Comparison of ENCODE assay signal across 1 cellular context in the genomic region with DNA sequence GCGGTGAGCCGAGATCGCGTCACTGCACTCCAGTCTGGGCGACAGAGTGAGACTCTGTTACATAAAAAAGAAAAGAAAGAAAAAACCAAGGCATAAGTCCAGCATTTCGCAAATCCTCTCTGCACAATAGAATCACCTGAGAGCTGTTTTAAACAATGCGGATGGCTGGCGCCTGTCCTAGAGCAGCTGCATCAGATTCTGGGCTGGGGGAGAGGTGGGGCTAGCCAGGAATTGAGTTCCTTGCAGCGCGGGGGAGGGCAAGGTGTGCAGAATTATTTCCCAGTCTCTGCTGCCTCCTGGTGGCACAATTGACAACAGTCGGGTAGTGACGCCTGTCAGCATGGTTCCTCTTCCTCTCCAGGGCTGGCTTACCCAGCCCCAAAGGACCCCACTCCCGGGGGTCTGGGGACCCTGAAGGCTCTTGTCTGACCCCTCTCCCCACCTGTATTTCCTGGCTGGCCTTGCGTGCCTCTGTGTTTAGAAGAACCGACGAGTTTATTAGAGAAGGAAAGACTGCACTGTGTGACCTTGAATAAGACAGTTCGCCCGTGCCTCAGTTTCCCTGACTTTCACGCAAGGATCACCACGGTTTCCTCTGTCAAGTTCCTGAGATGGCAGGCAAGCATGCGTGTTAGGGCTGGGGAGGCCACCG.
A peak's percentile ranks its signal among the peaks of the same experiment; 100 is the strongest.
TF ChIP-seq lines count a peak whose summit lies in the region.

No MANE protein-coding gene starts in this region.

TF ChIP-seq in HepG2, 621 proteins besides CTCF, POLR2A, EP300 and RAD21 (continued from another document and continues in another):
- TF ChIP-seq, protein P1, sequence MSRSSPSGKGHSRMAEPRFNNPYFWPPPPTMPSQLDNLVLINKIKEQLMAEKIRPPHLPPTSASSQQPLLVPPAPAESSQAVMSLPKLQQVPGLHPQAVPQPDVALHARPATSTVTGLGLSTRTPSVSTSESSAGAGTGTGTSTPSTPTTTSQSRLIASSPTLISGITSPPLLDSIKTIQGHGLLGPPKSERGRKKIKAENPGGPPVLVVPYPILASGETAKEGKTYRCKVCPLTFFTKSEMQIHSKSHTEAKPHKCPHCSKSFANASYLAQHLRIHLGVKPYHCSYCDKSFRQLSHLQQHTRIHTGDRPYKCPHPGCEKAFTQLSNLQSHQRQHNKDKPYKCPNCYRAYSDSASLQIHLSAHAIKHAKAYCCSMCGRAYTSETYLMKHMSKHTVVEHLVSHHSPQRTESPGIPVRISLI (CRISPR knock-in tag; IDR thresholded peaks at IDR 0.05; ENCODE audit: borderline replicate concordance), result no peak
- TF ChIP-seq CCAR2 (optimal IDR thresholded peaks at IDR 0.05; ENCODE audit: low read depth, low read length) (no peak), KDM1A (CRISPR knock-in tag; IDR thresholded peaks at IDR 0.05) (no peak; the same call in 1 of the 2 replicates), TOE1 (CRISPR knock-in tag; IDR thresholded peaks at IDR 0.05) (no peak), SMARCC2 (IDR thresholded peaks at IDR 0.05) (no peak), HOXA5 (CRISPR knock-in tag; IDR thresholded peaks at IDR 0.05) (0 out of 2 replicates have a peak, but pooled peaks have one; percentile 69), ZNF746 (CRISPR knock-in tag; IDR thresholded peaks at IDR 0.05) (no peak), EED (CRISPR knock-in tag; IDR thresholded peaks at IDR 0.05) (no peak), RBM39 (IDR thresholded peaks at IDR 0.05; ENCODE audit: low read depth, low read length, poor library complexity, severe bottlenecking) (no peak), MIER2 (CRISPR knock-in tag; IDR thresholded peaks at IDR 0.05) (no peak), NR2F6 (IDR thresholded peaks at IDR 0.05) (no peak), NR2F6 (CRISPR knock-in tag; IDR thresholded peaks at IDR 0.05) (no peak), ZNF3 (CRISPR knock-in tag; IDR thresholded peaks at IDR 0.05) (no peak), TAF1 (CRISPR knock-in tag; IDR thresholded peaks at IDR 0.05) (no peak), KDM3A (CRISPR knock-in tag; IDR thresholded peaks at IDR 0.05; ENCODE audit: low read depth) (0 out of 2 replicates have a peak, but pooled peaks have one; percentile 36), MIER3 (CRISPR knock-in tag; IDR thresholded peaks at IDR 0.05; ENCODE audit: borderline replicate concordance) (peak; percentile 79; the same call in 1 of the 2 replicates), U2AF2 (IDR thresholded peaks at IDR 0.05; ENCODE audit: low read depth, low read length) (no peak), MEIS2 (CRISPR knock-in tag; IDR thresholded peaks at IDR 0.05) (peak; percentile 91), SMYD3 (CRISPR knock-in tag; IDR thresholded peaks at IDR 0.05) (no peak), IRF2 (CRISPR knock-in tag; IDR thresholded peaks at IDR 0.05) (0 out of 2 replicates have a peak, but pooled peaks have one; percentile 41), FOSL1 (CRISPR knock-in tag; IDR thresholded peaks at IDR 0.05; ENCODE audit: borderline replicate concordance) (no peak), MED1 (CRISPR knock-in tag; IDR thresholded peaks at IDR 0.05) (0 out of 2 replicates have a peak, but pooled peaks have one; percentile 18)
- TF ChIP-seq, protein P2, sequence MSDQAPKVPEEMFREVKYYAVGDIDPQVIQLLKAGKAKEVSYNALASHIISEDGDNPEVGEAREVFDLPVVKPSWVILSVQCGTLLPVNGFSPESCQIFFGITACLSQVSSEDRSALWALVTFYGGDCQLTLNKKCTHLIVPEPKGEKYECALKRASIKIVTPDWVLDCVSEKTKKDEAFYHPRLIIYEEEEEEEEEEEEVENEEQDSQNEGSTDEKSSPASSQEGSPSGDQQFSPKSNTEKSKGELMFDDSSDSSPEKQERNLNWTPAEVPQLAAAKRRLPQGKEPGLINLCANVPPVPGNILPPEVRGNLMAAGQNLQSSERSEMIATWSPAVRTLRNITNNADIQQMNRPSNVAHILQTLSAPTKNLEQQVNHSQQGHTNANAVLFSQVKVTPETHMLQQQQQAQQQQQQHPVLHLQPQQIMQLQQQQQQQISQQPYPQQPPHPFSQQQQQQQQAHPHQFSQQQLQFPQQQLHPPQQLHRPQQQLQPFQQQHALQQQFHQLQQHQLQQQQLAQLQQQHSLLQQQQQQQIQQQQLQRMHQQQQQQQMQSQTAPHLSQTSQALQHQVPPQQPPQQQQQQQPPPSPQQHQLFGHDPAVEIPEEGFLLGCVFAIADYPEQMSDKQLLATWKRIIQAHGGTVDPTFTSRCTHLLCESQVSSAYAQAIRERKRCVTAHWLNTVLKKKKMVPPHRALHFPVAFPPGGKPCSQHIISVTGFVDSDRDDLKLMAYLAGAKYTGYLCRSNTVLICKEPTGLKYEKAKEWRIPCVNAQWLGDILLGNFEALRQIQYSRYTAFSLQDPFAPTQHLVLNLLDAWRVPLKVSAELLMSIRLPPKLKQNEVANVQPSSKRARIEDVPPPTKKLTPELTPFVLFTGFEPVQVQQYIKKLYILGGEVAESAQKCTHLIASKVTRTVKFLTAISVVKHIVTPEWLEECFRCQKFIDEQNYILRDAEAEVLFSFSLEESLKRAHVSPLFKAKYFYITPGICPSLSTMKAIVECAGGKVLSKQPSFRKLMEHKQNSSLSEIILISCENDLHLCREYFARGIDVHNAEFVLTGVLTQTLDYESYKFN (CRISPR knock-in tag; conservative IDR thresholded peaks at IDR 0.05), result no peak
- TF ChIP-seq, protein P3, sequence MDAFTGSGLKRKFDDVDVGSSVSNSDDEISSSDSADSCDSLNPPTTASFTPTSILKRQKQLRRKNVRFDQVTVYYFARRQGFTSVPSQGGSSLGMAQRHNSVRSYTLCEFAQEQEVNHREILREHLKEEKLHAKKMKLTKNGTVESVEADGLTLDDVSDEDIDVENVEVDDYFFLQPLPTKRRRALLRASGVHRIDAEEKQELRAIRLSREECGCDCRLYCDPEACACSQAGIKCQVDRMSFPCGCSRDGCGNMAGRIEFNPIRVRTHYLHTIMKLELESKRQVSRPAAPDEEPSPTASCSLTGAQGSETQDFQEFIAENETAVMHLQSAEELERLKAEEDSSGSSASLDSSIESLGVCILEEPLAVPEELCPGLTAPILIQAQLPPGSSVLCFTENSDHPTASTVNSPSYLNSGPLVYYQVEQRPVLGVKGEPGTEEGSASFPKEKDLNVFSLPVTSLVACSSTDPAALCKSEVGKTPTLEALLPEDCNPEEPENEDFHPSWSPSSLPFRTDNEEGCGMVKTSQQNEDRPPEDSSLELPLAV (CRISPR knock-in tag; conservative IDR thresholded peaks at IDR 0.05; ENCODE audit: low read depth), result no peak
- TF ChIP-seq, protein P4, sequence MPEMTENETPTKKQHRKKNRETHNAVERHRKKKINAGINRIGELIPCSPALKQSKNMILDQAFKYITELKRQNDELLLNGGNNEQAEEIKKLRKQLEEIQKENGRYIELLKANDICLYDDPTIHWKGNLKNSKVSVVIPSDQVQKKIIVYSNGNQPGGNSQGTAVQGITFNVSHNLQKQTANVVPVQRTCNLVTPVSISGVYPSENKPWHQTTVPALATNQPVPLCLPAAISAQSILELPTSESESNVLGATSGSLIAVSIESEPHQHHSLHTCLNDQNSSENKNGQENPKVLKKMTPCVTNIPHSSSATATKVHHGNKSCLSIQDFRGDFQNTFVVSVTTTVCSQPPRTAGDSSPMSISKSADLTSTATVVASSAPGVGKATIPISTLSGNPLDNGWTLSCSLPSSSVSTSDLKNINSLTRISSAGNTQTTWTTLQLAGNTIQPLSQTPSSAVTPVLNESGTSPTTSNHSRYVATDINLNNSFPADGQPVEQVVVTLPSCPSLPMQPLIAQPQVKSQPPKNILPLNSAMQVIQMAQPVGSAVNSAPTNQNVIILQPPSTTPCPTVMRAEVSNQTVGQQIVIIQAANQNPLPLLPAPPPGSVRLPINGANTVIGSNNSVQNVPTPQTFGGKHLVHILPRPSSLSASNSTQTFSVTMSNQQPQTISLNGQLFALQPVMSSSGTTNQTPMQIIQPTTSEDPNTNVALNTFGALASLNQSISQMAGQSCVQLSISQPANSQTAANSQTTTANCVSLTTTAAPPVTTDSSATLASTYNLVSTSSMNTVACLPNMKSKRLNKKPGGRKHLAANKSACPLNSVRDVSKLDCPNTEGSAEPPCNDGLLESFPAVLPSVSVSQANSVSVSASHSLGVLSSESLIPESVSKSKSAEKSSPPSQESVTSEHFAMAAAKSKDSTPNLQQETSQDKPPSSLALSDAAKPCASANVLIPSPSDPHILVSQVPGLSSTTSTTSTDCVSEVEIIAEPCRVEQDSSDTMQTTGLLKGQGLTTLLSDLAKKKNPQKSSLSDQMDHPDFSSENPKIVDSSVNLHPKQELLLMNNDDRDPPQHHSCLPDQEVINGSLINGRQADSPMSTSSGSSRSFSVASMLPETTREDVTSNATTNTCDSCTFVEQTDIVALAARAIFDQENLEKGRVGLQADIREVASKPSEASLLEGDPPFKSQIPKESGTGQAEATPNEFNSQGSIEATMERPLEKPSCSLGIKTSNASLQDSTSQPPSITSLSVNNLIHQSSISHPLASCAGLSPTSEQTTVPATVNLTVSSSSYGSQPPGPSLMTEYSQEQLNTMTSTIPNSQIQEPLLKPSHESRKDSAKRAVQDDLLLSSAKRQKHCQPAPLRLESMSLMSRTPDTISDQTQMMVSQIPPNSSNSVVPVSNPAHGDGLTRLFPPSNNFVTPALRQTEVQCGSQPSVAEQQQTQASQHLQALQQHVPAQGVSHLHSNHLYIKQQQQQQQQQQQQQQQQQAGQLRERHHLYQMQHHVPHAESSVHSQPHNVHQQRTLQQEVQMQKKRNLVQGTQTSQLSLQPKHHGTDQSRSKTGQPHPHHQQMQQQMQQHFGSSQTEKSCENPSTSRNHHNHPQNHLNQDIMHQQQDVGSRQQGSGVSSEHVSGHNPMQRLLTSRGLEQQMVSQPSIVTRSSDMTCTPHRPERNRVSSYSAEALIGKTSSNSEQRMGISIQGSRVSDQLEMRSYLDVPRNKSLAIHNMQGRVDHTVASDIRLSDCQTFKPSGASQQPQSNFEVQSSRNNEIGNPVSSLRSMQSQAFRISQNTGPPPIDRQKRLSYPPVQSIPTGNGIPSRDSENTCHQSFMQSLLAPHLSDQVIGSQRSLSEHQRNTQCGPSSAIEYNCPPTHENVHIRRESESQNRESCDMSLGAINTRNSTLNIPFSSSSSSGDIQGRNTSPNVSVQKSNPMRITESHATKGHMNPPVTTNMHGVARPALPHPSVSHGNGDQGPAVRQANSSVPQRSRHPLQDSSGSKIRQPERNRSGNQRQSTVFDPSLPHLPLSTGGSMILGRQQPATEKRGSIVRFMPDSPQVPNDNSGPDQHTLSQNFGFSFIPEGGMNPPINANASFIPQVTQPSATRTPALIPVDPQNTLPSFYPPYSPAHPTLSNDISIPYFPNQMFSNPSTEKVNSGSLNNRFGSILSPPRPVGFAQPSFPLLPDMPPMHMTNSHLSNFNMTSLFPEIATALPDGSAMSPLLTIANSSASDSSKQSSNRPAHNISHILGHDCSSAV (CRISPR knock-in tag; IDR thresholded peaks at IDR 0.05; ENCODE audit: borderline replicate concordance), result no peak
- TF ChIP-seq, protein P5, sequence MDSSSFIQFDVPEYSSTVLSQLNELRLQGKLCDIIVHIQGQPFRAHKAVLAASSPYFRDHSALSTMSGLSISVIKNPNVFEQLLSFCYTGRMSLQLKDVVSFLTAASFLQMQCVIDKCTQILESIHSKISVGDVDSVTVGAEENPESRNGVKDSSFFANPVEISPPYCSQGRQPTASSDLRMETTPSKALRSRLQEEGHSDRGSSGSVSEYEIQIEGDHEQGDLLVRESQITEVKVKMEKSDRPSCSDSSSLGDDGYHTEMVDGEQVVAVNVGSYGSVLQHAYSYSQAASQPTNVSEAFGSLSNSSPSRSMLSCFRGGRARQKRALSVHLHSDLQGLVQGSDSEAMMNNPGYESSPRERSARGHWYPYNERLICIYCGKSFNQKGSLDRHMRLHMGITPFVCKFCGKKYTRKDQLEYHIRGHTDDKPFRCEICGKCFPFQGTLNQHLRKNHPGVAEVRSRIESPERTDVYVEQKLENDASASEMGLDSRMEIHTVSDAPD (CRISPR knock-in tag; IDR thresholded peaks at IDR 0.05), result no peak
- TF ChIP-seq, protein P6, sequence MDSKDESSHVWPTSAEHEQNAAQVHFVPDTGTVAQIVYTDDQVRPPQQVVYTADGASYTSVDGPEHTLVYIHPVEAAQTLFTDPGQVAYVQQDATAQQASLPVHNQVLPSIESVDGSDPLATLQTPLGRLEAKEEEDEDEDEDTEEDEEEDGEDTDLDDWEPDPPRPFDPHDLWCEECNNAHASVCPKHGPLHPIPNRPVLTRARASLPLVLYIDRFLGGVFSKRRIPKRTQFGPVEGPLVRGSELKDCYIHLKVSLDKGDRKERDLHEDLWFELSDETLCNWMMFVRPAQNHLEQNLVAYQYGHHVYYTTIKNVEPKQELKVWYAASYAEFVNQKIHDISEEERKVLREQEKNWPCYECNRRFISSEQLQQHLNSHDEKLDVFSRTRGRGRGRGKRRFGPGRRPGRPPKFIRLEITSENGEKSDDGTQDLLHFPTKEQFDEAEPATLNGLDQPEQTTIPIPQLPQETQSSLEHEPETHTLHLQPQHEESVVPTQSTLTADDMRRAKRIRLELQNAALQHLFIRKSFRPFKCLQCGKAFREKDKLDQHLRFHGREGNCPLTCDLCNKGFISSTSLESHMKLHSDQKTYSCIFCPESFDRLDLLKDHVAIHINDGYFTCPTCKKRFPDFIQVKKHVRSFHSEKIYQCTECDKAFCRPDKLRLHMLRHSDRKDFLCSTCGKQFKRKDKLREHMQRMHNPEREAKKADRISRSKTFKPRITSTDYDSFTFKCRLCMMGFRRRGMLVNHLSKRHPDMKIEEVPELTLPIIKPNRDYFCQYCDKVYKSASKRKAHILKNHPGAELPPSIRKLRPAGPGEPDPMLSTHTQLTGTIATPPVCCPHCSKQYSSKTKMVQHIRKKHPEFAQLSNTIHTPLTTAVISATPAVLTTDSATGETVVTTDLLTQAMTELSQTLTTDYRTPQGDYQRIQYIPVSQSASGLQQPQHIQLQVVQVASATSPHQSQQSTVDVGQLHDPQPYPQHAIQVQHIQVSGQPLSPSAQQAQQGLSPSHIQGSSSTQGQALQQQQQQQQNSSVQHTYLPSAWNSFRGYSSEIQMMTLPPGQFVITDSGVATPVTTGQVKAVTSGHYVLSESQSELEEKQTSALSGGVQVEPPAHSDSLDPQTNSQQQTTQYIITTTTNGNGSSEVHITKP (CRISPR knock-in tag; IDR thresholded peaks at IDR 0.05; ENCODE audit: low read depth), result no peak
- TF ChIP-seq, protein P7, sequence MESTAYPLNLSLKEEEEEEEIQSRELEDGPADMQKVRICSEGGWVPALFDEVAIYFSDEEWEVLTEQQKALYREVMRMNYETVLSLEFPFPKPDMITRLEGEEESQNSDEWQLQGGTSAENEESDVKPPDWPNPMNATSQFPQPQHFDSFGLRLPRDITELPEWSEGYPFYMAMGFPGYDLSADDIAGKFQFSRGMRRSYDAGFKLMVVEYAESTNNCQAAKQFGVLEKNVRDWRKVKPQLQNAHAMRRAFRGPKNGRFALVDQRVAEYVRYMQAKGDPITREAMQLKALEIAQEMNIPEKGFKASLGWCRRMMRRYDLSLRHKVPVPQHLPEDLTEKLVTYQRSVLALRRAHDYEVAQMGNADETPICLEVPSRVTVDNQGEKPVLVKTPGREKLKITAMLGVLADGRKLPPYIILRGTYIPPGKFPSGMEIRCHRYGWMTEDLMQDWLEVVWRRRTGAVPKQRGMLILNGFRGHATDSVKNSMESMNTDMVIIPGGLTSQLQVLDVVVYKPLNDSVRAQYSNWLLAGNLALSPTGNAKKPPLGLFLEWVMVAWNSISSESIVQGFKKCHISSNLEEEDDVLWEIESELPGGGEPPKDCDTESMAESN (CRISPR knock-in tag; conservative IDR thresholded peaks at IDR 0.05), result 0 out of 2 replicates have a peak, but pooled peaks have one; percentile 52
